ENCODE assay signal across 24 cellular contexts in the genomic region with DNA sequence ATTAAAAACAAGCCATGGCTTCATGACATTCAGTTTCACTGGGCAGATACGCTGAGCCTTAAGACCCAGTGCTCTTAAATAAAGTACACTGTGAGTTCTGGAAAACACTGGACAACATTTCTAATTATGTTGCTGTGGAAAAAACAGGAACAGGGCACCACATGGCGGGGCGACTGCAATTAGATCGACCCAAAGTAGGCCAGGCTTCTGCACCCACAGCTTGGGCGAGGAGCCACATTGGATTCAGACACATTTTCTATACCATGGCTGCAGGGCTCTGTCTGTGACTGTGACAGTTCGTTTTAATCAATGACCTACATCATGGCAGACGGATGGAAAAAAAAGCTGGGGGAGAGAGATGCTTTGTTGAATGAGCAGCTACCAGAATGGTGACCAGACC.
"Had no signal": no experiment of that assay in that cellular context is flagged by ENCODE, and none has a peak within 500 bp of the region (broad histone marks: within the 10 kb centered on the region; RNA-seq: fewer than 3 reads in every experiment).

No MANE protein-coding gene starts in this region.

- H3K27ac Mint-ChIP-seq: endodermal cell; naive thymus-derived CD4-positive, alpha-beta T cell; nephron; neural progenitor cell; stimulated activated naive B cell treated with anti-CD40 and anti-IgM and Interleukin-4, amounts not matched to agents 10 μg/mL and 1 μg/mL and 100 μg/mL, for 72 hours; stimulated activated naive CD8-positive, alpha-beta T cell treated with anti-CD3 and anti-CD28 coated beads, Interleukin-15, Interleukin-2, amounts not matched to agents 100 ng/mL and 50 ng/mL, for 24 hours had no signal

- H3K36me3 ChIP-seq: gastrocnemius medialis, left lung, neural progenitor cell, prostate gland, right atrium auricular region, thyroid gland, vagina had no signal

- H3K27ac ChIP-seq: epithelial cell of prostate, gastrocnemius medialis, left lung, neural progenitor cell, prostate gland, right atrium auricular region, thyroid gland, vagina had no signal

- H3K4me1 ChIP-seq: gastrocnemius medialis, left lung, prostate gland, right atrium auricular region, vagina had no signal

- ATAC-seq: esophagus mucosa; gastrocnemius medialis; left lung; naive thymus-derived CD4-positive, alpha-beta T cell; sciatic nerve; stimulated activated naive B cell treated with anti-CD40 and anti-IgM and Interleukin-4, amounts not matched to agents 10 μg/mL and 1 μg/mL and 100 μg/mL, for 72 hours had no signal

- H3K36me3 Mint-ChIP-seq: naive thymus-derived CD4-positive, alpha-beta T cell; neural progenitor cell; stimulated activated naive B cell treated with anti-CD40 and anti-IgM and Interleukin-4, amounts not matched to agents 10 μg/mL and 1 μg/mL and 100 μg/mL, for 72 hours had no signal

- DNase-seq: cortex of kidney; effector CD8-positive, alpha-beta T cell; endodermal cell; foreskin fibroblast; gastrocnemius medialis; kidney; left lung; mesenchymal stem cell; midbrain; naive thymus-derived CD4-positive, alpha-beta T cell; stimulated activated CD4-positive, alpha-beta T cell treated with anti-CD3 and anti-CD28 coated beads, Interleukin-2, amount 100 ng/mL, for 48 hours; stimulated activated naive B cell treated with anti-CD40 and anti-IgM and Interleukin-4, amounts not matched to agents 10 μg/mL and 1 μg/mL and 100 μg/mL, for 72 hours; thyroid gland; trophoblast cell had no signal

- H3K4me3 ChIP-seq: dorsolateral prefrontal cortex, gastrocnemius medialis, left lung, neural progenitor cell, prostate gland, right atrium auricular region, thyroid gland, vagina had no signal

- H3K9me3 Mint-ChIP-seq: endodermal cell; stimulated activated naive CD8-positive, alpha-beta T cell treated with anti-CD3 and anti-CD28 coated beads, Interleukin-15, Interleukin-2, amounts not matched to agents 100 ng/mL and 50 ng/mL, for 24 hours had no signal

- H3K27me3 ChIP-seq: dorsolateral prefrontal cortex, gastrocnemius medialis, left lung, neural progenitor cell, right atrium auricular region, thyroid gland, vagina had no signal

- H3K9me3 ChIP-seq: gastrocnemius medialis, left lung, prostate gland, right atrium auricular region, thyroid gland, vagina had no signal

- FAIRE-seq: kidney had no signal
